Comparison of ENCODE assay signal across 1 cellular context in genomic region chr4:158046345-158046744, GRCh38.
TF ChIP-seq lines count a peak whose summit lies in the region.

No MANE protein-coding gene starts in this region.

TF ChIP-seq in HepG2, 621 proteins besides CTCF, POLR2A, EP300 and RAD21 (continued from another document):
- peak; percentile 61; the same call in 1 of the 2 replicates for TF ChIP-seq ARID5B (CRISPR knock-in tag; IDR thresholded peaks at IDR 0.05)
- no peak for TF ChIP-seq ZMAT5 (CRISPR knock-in tag; IDR thresholded peaks at IDR 0.05; ENCODE audit: borderline replicate concordance, low read depth)
- TF ChIP-seq THAP9 (CRISPR knock-in tag; IDR thresholded peaks at IDR 0.05; ENCODE audit: borderline replicate concordance): no peak
- peak; percentile 39; the same call in 1 of the 2 replicates for TF ChIP-seq HMG20A (CRISPR knock-in tag; IDR thresholded peaks at IDR 0.05; ENCODE audit: borderline replicate concordance)
- TF ChIP-seq NCOR1 (IDR thresholded peaks at IDR 0.05; ENCODE audit: borderline replicate concordance, low read length): peak; percentile 27; the same call in 1 of the 2 replicates
- no peak for TF ChIP-seq ESRRA (CRISPR knock-in tag; IDR thresholded peaks at IDR 0.05; ENCODE audit: low read depth)
- 0 out of 2 replicates have a peak, but pooled peaks have one; percentile 6 for TF ChIP-seq FOXA3 (CRISPR knock-in tag; IDR thresholded peaks at IDR 0.05)
- TF ChIP-seq RXRB (CRISPR knock-in tag; IDR thresholded peaks at IDR 0.05; ENCODE audit: borderline replicate concordance): 0 out of 2 replicates have a peak, but pooled peaks have one; percentile 19
- peak; percentile 83; the same call in 1 of the 2 replicates for TF ChIP-seq EHMT2 (IDR thresholded peaks at IDR 0.05; ENCODE audit: borderline replicate concordance, low read depth, low read length)
- no peak for TF ChIP-seq FOXP1 (IDR thresholded peaks at IDR 0.05)
- 0 out of 2 replicates have a peak, but pooled peaks have one; percentile 9 for TF ChIP-seq FOXP1 (CRISPR knock-in tag; IDR thresholded peaks at IDR 0.05)
- peak; percentile 69; the same call in 1 of the 2 replicates for TF ChIP-seq HOMEZ (CRISPR knock-in tag; IDR thresholded peaks at IDR 0.05; ENCODE audit: low read depth)
- 0 out of 2 replicates have a peak, but pooled peaks have one; percentile 16 for TF ChIP-seq BCL6 (CRISPR knock-in tag; IDR thresholded peaks at IDR 0.05)
- no peak for TF ChIP-seq SOX6 (IDR thresholded peaks at IDR 0.05)
- TF ChIP-seq SOX6 (CRISPR knock-in tag; IDR thresholded peaks at IDR 0.05): peak; percentile 60
- no peak for TF ChIP-seq MIER3 (CRISPR knock-in tag; IDR thresholded peaks at IDR 0.05; ENCODE audit: borderline replicate concordance)
- peak; percentile 17; the same call in 1 of the 2 replicates for TF ChIP-seq TBX3 (IDR thresholded peaks at IDR 0.05; ENCODE audit: borderline replicate concordance)
- 0 out of 2 replicates have a peak, but pooled peaks have one; percentile 35 for TF ChIP-seq PPARG (CRISPR knock-in tag; conservative IDR thresholded peaks at IDR 0.05)
- peak; percentile 9 for TF ChIP-seq TEAD3 (CRISPR knock-in tag; optimal IDR thresholded peaks at IDR 0.05; ENCODE audit: borderline replicate concordance)
- TF ChIP-seq JUNB (CRISPR knock-in tag; IDR thresholded peaks at IDR 0.05; ENCODE audit: borderline replicate concordance): no peak
- no peak for TF ChIP-seq ZSCAN25 (CRISPR knock-in tag; IDR thresholded peaks at IDR 0.05)
- peak; percentile 64 for TF ChIP-seq PAXIP1 (CRISPR knock-in tag; conservative IDR thresholded peaks at IDR 0.05)
- no peak for TF ChIP-seq MBNL3 (CRISPR knock-in tag; conservative IDR thresholded peaks at IDR 0.05)
- 0 out of 2 replicates have a peak, but pooled peaks have one; percentile 27 for TF ChIP-seq KAT8 (CRISPR knock-in tag; IDR thresholded peaks at IDR 0.05)
- 0 out of 2 replicates have a peak, but pooled peaks have one; percentile 50 for TF ChIP-seq ZNF792 (CRISPR knock-in tag; IDR thresholded peaks at IDR 0.05)
- no peak for TF ChIP-seq DMAP1 (CRISPR knock-in tag; IDR thresholded peaks at IDR 0.05)
- peak; percentile 37; the same call in 1 of the 2 replicates for TF ChIP-seq MAX (IDR thresholded peaks at IDR 0.05)
- TF ChIP-seq HNF4A (CRISPR knock-in tag; IDR thresholded peaks at IDR 0.05): peak; percentile 38
- peak; percentile 27; the same call in 1 of the 2 replicates for TF ChIP-seq ISL2 (CRISPR knock-in tag; IDR thresholded peaks at IDR 0.05)
- 0 out of 2 replicates have a peak, but pooled peaks have one; percentile 16 for TF ChIP-seq TFAP4 (IDR thresholded peaks at IDR 0.05; ENCODE audit: borderline replicate concordance, low read depth)
- TF ChIP-seq SOX5 (CRISPR knock-in tag; IDR thresholded peaks at IDR 0.05; ENCODE audit: borderline replicate concordance): peak; percentile 50; the same call in 1 of the 2 replicates
- peak; percentile 36; the same call in 1 of the 2 replicates for TF ChIP-seq POGZ (CRISPR knock-in tag; IDR thresholded peaks at IDR 0.05)
- no peak for TF ChIP-seq MYC (CRISPR knock-in tag; IDR thresholded peaks at IDR 0.05; ENCODE audit: borderline replicate concordance)
- TF ChIP-seq RARA (CRISPR knock-in tag; IDR thresholded peaks at IDR 0.05): peak; percentile 44
